1 cellular context compared by ENCODE assay signal in the genomic region with DNA sequence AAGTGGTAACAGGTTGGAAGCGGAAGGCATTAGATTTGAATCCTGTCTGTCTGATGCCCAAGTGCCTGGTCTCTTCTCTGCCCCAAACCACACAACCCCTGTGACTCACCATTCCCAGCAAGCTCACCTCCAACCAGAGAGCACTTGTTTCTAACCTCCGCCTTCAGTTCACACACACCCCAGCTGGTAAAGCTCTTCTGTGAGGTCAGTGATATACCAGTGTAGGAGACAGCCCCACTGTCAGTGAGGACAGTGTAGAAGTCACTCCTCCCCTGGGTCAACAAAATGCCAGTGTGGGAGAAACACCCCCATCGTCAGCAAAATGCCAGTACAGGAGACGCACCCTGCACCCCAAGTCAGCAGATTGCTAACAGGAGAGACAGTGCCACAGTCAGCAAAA.
A peak's percentile ranks its signal among the peaks of the same experiment; 100 is the strongest.
TF ChIP-seq lines count a peak whose summit lies in the region.

No MANE protein-coding gene starts in this region.

TF ChIP-seq in HepG2, 621 proteins besides CTCF, POLR2A, EP300 and RAD21:
- TF ChIP-seq NBN (conservative IDR thresholded peaks at IDR 0.05) (no peak), MAFK (conservative IDR thresholded peaks at IDR 0.05 in 1 of 2, IDR thresholded peaks at IDR 0.05 in 1 of 2; ENCODE audit: low read length in 2 of 2) (peak in 1 of 2 experiments; percentile 42; a peak in 2 of 4 replicates), MAFF (IDR thresholded peaks at IDR 0.05; ENCODE audit: low read depth, low read length) (peak; percentile 39; the same call in 1 of the 2 replicates)
TF ChIP-seq in HepG2: peak in this region for 2.
